ENCODE assay signal across 34 cellular contexts in the genomic region with DNA sequence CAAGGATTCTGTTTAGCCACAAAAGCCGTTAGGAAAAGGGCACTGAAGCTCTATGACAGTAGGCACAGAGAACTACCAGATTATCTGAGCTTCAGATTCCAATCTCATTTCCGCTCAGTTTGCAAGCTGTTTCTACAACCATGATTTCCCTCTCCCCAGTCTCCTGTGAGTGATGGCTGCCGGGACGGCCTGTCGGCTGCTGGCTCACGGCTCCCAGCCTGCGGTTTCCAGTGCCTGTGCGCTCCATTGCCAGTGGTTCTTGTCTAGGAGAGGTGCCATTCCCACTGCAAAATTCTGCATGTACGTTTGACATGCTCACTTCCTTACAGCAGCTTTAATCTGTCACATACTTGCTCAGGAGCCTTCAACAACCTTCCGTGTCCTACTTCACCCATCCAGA.
"Had no signal": no experiment of that assay in that cellular context is flagged by ENCODE, and none has a peak within 500 bp of the region (broad histone marks: within the 10 kb centered on the region; RNA-seq: fewer than 3 reads in every experiment).

No MANE protein-coding gene starts in this region.

- H3K27me3 ChIP-seq: MG63 had no signal

- H3K36me3 ChIP-seq: MG63 had no signal

- H3K9me3 ChIP-seq: MG63 had no signal

- H3K4me3 ChIP-seq: MG63 had no signal

- DNase-seq: Karpas-422, Kasumi-1, MG63, MV-4-11, NCI-H1048, NCI-H1092, NCI-H1092 treated with DMSO at 0.1 percent for 48 hours, NCI-H1105, NCI-H1105 treated with DMSO at 0.1 percent for 48 hours, NCI-H1417, NCI-H1417 treated with DMSO at 0.1 percent for 48 hours, NCI-H1436, NCI-H1436 treated with DMSO at 0.1 percent for 48 hours, NCI-H146, NCI-H1694, NCI-H1694 treated with DMSO at 0.1 percent for 48 hours, NCI-H187, NCI-H187 treated with DMSO at 0.1 percent for 48 hours, NCI-H1930, NCI-H2029, NCI-H2029 treated with DMSO at 0.1 percent for 48 hours, NCI-H2081, NCI-H2081 treated with DMSO at 0.1 percent for 48 hours, NCI-H2107, NCI-H2171, NCI-H2171 treated with DMSO at 0.1 percent for 48 hours, NCI-H2227 treated with DMSO at 0.1 percent for 48 hours, NCI-H226, NCI-H345, NCI-H446, NCI-H446 treated with DMSO at 0.1 percent for 48 hours, NCI-H510A, NCI-H510A treated with DMSO at 0.1 percent for 48 hours, NCI-H524 had no signal
